1 cellular context compared by ENCODE assay signal in genomic region chr3:32844914-32845313, GRCh38.
TF ChIP-seq lines count a peak whose summit lies in the region.

No MANE protein-coding gene starts in this region.

TF ChIP-seq in GM23338, 12 proteins besides CTCF, POLR2A, EP300 and RAD21 (continued from another document):
- TF ChIP-seq ZNF462 (CRISPR knock-in tag; IDR thresholded peaks at IDR 0.05) (no peak), EZH2phosphoT487 (IDR thresholded peaks at IDR 0.05; ENCODE audit: unreplicated experiment) (no peak)
